ENCODE assay signal across 35 cellular contexts in the genomic region with DNA sequence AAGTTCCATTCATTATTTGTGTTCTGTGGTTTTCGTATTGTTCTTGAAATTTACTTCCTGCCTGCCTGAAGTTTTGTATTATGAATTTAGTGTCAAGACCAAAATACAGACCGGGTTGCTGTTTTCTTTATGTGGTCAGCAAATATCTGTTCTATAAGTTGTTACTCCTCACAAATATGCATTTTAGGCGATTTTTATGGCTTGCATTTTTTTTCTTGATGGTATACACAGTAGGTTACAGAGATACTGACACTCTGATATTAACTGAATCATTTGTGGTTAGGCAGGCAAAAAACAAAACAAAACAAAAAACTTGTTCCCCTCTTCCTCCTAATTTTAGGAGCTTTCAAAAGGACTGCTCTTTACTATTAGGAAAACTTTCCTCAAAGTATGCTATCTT. TPM values are rescaled to one million over a fixed set of nuclear protein-coding genes. Genes with fewer than 3 reads are reported as not detected.
A peak's percentile ranks its signal among the peaks of the same experiment; 100 is the strongest.
DNase-seq lines count a peak whose midpoint lies in the region; ATAC-seq and TF ChIP-seq lines count a peak whose summit lies in the region.
"Had no signal": no experiment of that assay in that cellular context is flagged by ENCODE, and none has a peak within 500 bp of the region (broad histone marks: within the 10 kb centered on the region; RNA-seq: fewer than 3 reads in every experiment).

No MANE protein-coding gene starts in this region.

- H3K4me3 ChIP-seq in ACC112 (ENCODE audit: low read depth, low read length) (0 out of 2 replicates have a peak overlapping the region, but pooled peaks have one; percentile 11), IMR-90 (ENCODE audit: insufficient read depth, low read depth, low read length) (no peak overlapping the region), neuronal stem cell (ENCODE audit: low read length in 2 of 2) (no peak overlapping the region)
- H3K4me3 ChIP-seq: gastrocnemius medialis, GM23248, lower lobe of right lung, mucosa of descending colon, ovary, skin epidermis, upper lobe of left lung had no signal

- H2BK120ac ChIP-seq in IMR-90 (ENCODE audit: low read depth, low read length): no peak overlapping the region
- no peak overlapping the region for H2BK120ac ChIP-seq in neuronal stem cell (ENCODE audit: low read depth, low read length)

- H2AK5ac ChIP-seq in IMR-90 (ENCODE audit: low read depth, low read length): no peak overlapping the region
- H2AK5ac ChIP-seq in neuronal stem cell (ENCODE audit: low read depth, low read length): no peak overlapping the region

- ATAC-seq in IMR-90 (ENCODE audit: low read depth) (no peak), GM21825 (IDR thresholded peaks at IDR 0.05; ENCODE audit: unreplicated experiment) (no peak), T-helper 17 cell (no peak)
- ATAC-seq: activated naive CD4-positive, alpha-beta T cell treated with anti-CD3 and anti-CD28 coated beads, Interleukin-2, amount 50 U/mL, for 72 hours; gastrocnemius medialis; lower lobe of right lung; Panc1; stimulated activated naive B cell treated with anti-CD40 and anti-IgM and Interleukin-4, amounts not matched to agents 10 μg/mL and 1 μg/mL and 100 μg/mL, for 72 hours had no signal

- WGBS in IMR-90 (ENCODE audit: extremely low coverage in 2 of 2, insufficient read length in 1 of 2), 2 experiments: no CpG with 5 or more reads among the region's 3 CpGs
- WGBS in neuronal stem cell (ENCODE audit: extremely low coverage in 2 of 2, insufficient read length in 2 of 2, insufficient replicate concordance in 1 of 2), 2 donors: no CpG with 5 or more reads among the region's 3 CpGs

- no peak overlapping the region for H3K23ac ChIP-seq in IMR-90 (ENCODE audit: low read depth, low read length)
- no peak overlapping the region for H3K23ac ChIP-seq in neuronal stem cell (ENCODE audit: low read depth, low read length, poor library complexity)

- DNase-seq in IMR-90 (no peak), chondrocyte (ENCODE audit: low spot score) (no peak), neuronal stem cell (ENCODE audit: low spot score) (no peak), DMS79 treated with DMSO at 0.1 percent for 48 hours (lab: John Stamatoyannopoulos, UW) (no peak), T-helper 17 cell (no peak)
- no peak for DNase-seq in activated CD4-positive, CD25-positive, alpha-beta regulatory T cell treated with anti-CD3 and anti-CD28 coated beads, Interleukin-2, amount 50 U/mL, for 72 hours
- DNase-seq: activated CD4-positive, alpha-beta T cell treated with anti-CD3 and anti-CD28 coated beads, Interleukin-2, amount 10 ng/mL, durations not matched to agents 24 days and 14 days; activated CD8-positive, alpha-beta memory T cell treated with anti-CD3 and anti-CD28 coated beads for 24 hours; AML-193; amygdala; cerebellar nuclear complex; DMS153; gastrocnemius medialis; GDM1; GM23248; lower lobe of right lung; natural killer cell; NCI-H1436 treated with DMSO at 0.1 percent for 48 hours; NCI-H2081 treated with DMSO at 0.1 percent for 48 hours; NCI-H226; NCI-H526 treated with DMSO at 0.1 percent for 48 hours; ovary; SHP77 treated with DMSO at 0.1 percent for 48 hours; stimulated activated naive B cell treated with anti-CD40 and anti-IgM and Interleukin-4, amounts not matched to agents 10 μg/mL and 1 μg/mL and 100 μg/mL, for 72 hours; substantia nigra; T1000; upper lobe of left lung had no signal

- H3K18ac ChIP-seq in IMR-90 (ENCODE audit: low read depth, low read length): no peak overlapping the region
- no peak overlapping the region for H3K18ac ChIP-seq in neuronal stem cell (ENCODE audit: low read length)

- H3K79me1 ChIP-seq in IMR-90 (ENCODE audit: low read depth in 1 of 2, low read length in 2 of 2): no peaks in the 10 kb centered on the region; a peak in 2 of 4 replicates
- no peaks in the 10 kb centered on the region for H3K79me1 ChIP-seq in neuronal stem cell (ENCODE audit: low read depth, low read length)

- H3K36me3 Mint-ChIP-seq in chondrocyte (ENCODE audit: low read depth): peaks cover 2% of the 10 kb centered on the region
- H3K36me3 Mint-ChIP-seq in T-helper 17 cell (ENCODE audit: low read depth): peaks cover 2% of the 10 kb centered on the region
- H3K36me3 Mint-ChIP-seq: activated naive CD4-positive, alpha-beta T cell treated with anti-CD3 and anti-CD28 coated beads, Interleukin-2, amount 50 U/mL, for 72 hours; natural killer cell had no signal

- no peaks in the 10 kb centered on the region for H3K36me3 ChIP-seq in ACC112 (ENCODE audit: insufficient read depth, low read length)
- H3K36me3 ChIP-seq in IMR-90 (ENCODE audit: control insufficient read depth, insufficient read depth, low read length): no peaks in the 10 kb centered on the region
- no peaks in the 10 kb centered on the region for H3K36me3 ChIP-seq in neuronal stem cell (replicated peaks in 1 of 2; ENCODE audit: control insufficient read depth in 2 of 2, insufficient read depth in 2 of 2, low read length in 2 of 2)
- H3K36me3 ChIP-seq: brain microvascular endothelial cell, gastrocnemius medialis, lower lobe of right lung, ovary, upper lobe of left lung had no signal

- no peaks in the 10 kb centered on the region for H3K27me3 ChIP-seq in ACC112 (ENCODE audit: insufficient read depth, low read length)
- H3K27me3 ChIP-seq in IMR-90 (ENCODE audit: control insufficient read depth, insufficient read depth, low read length): no peaks in the 10 kb centered on the region
- no peaks in the 10 kb centered on the region for H3K27me3 ChIP-seq in neuronal stem cell (ENCODE audit: control insufficient read depth in 3 of 3, insufficient read depth in 3 of 3, low read depth in 1 of 3, low read length in 3 of 3)
- H3K27me3 ChIP-seq: brain microvascular endothelial cell, gastrocnemius medialis, ovary, upper lobe of left lung had no signal

- H4K20me1 ChIP-seq in IMR-90 (ENCODE audit: insufficient read depth, low read length): no peaks in the 10 kb centered on the region

- in situ Hi-C loops in IMR-90 (cut with MboI; ENCODE audit: low sequenced_read_pairs): no loop called here

- H3K14ac ChIP-seq in IMR-90 (replicated peaks; ENCODE audit: low read depth, low read length): no peak overlapping the region
- no peak overlapping the region for H3K14ac ChIP-seq in neuronal stem cell (ENCODE audit: low read length)

- no peak overlapping the region for H3K4me3 Mint-ChIP-seq in chondrocyte (ENCODE audit: unreplicated experiment)
- no peak overlapping the region for H3K4me3 Mint-ChIP-seq in T-helper 17 cell
- H3K4me3 Mint-ChIP-seq: activated CD4-positive, alpha-beta T cell treated with anti-CD3 and anti-CD28 coated beads, Interleukin-2, amount 10 ng/mL, durations not matched to agents 24 days and 14 days; natural killer cell; stimulated activated naive B cell treated with anti-CD40 and anti-IgM and Interleukin-4, amounts not matched to agents 10 μg/mL and 1 μg/mL and 100 μg/mL, for 72 hours had no signal

- CTCF ChIA-PET in IMR-90 (lab: Yijun Ruan, JAX): no interaction called here

- peaks cover 6% of the 10 kb centered on the region for H3K9me3 Mint-ChIP-seq in chondrocyte (ENCODE audit: low read depth)
- H3K9me3 Mint-ChIP-seq: activated CD4-positive, alpha-beta T cell treated with anti-CD3 and anti-CD28 coated beads, Interleukin-2, amount 10 ng/mL, durations not matched to agents 24 days and 14 days; activated naive CD4-positive, alpha-beta T cell treated with anti-CD3 and anti-CD28 coated beads, Interleukin-2, amount 50 U/mL, for 72 hours; natural killer cell had no signal

- no peaks in the 10 kb centered on the region for H3K9me3 ChIP-seq in IMR-90 (ENCODE audit: control insufficient read depth, insufficient read depth, low read length)
- H3K9me3 ChIP-seq in neuronal stem cell (replicated peaks in 1 of 2; ENCODE audit: control insufficient read depth in 2 of 2, insufficient read depth in 1 of 2, low read depth in 1 of 2, low read length in 2 of 2): no peaks in the 10 kb centered on the region
- no peaks in the 10 kb centered on the region for H3K9me3 ChIP-seq in T-helper 17 cell (ENCODE audit: control insufficient read depth, low read length, poor library complexity, severe bottlenecking)
- H3K9me3 ChIP-seq: gastrocnemius medialis, lower lobe of right lung, mucosa of descending colon, ovary, upper lobe of left lung had no signal

- TF ChIP-seq POLR2A in IMR-90 (IDR thresholded peaks at IDR 0.05; ENCODE audit: low read depth, low read length): no peak

- POLR2A ChIA-PET in IMR-90 (lab: Charles Lee; ENCODE audit: unreplicated experiment): no interaction called here

- no peak overlapping the region for H2BK12ac ChIP-seq in neuronal stem cell (ENCODE audit: low read length)

- no peak overlapping the region for H2AFZ ChIP-seq in ACC112 (ENCODE audit: low read length, unreplicated experiment)
- no peak overlapping the region for H2AFZ ChIP-seq in IMR-90 (replicated peaks; ENCODE audit: low read length, poor library complexity)
- peak overlapping the region; percentile 15 for H2AFZ ChIP-seq in neuronal stem cell (ENCODE audit: low read length)
- H2AFZ ChIP-seq: GM23248 had no signal

- no TSS peak for BruUV-seq in IMR-90 (replicated peaks; lab: Mats Ljungman, UMichigan)

- H3K79me2 ChIP-seq in ACC112 (ENCODE audit: control insufficient read depth, insufficient read depth, low read length, unreplicated experiment): no peaks in the 10 kb centered on the region

- H3K27ac Mint-ChIP-seq in chondrocyte (ENCODE audit: unreplicated experiment) (peak overlapping the region; percentile 42), T-helper 17 cell (no peak overlapping the region)
- H3K27ac Mint-ChIP-seq: activated CD4-positive, alpha-beta T cell treated with anti-CD3 and anti-CD28 coated beads, Interleukin-2, amount 10 ng/mL, durations not matched to agents 24 days and 14 days; activated naive CD4-positive, alpha-beta T cell treated with anti-CD3 and anti-CD28 coated beads, Interleukin-2, amount 50 U/mL, for 72 hours; stimulated activated naive B cell treated with anti-CD40 and anti-IgM and Interleukin-4, amounts not matched to agents 10 μg/mL and 1 μg/mL and 100 μg/mL, for 72 hours had no signal

- dilution Hi-C loops in IMR-90 (cut with HindIII; ENCODE audit: low sequenced_read_pairs, unreplicated experiment): no loop called here

- H3K4me1 ChIP-seq in ACC112 (ENCODE audit: control insufficient read depth, insufficient read depth, low read length, unreplicated experiment): peaks cover 8% of the 10 kb centered on the region
- H3K4me1 ChIP-seq in IMR-90 (ENCODE audit: control insufficient read depth, insufficient read depth, low read length): peaks cover 4% of the 10 kb centered on the region; the same call in 1 of the 2 replicates
- H3K4me1 ChIP-seq in neuronal stem cell (ENCODE audit: control insufficient read depth in 2 of 2, insufficient read depth in 1 of 2, low read depth in 1 of 2, low read length in 2 of 2): peaks cover 0 to 4% of the 10 kb centered on the region in 2 donors

- peak overlapping the region; percentile 69; the same call in 1 of the 2 replicates for H3K4me2 ChIP-seq in IMR-90 (ENCODE audit: low read depth, low read length)
- no peak overlapping the region for H3K4me2 ChIP-seq in neuronal stem cell (ENCODE audit: insufficient read depth, low read length, poor library complexity, severe bottlenecking)

- TF ChIP-seq CTCF in IMR-90 (conservative IDR thresholded peaks at IDR 0.05; ENCODE audit: low read depth, low read length) (no peak), chondrocyte (IDR thresholded peaks at IDR 0.05) (no peak)

- H3K4me1 Mint-ChIP-seq in chondrocyte (ENCODE audit: low read depth) (peaks cover 11% of the 10 kb centered on the region), T-helper 17 cell (peaks cover 17% of the 10 kb centered on the region)
- H3K4me1 Mint-ChIP-seq: activated CD4-positive, alpha-beta T cell treated with anti-CD3 and anti-CD28 coated beads, Interleukin-2, amount 10 ng/mL, durations not matched to agents 24 days and 14 days had no signal

- H3K4ac ChIP-seq in IMR-90 (ENCODE audit: low read depth, low read length) (no peak overlapping the region), neuronal stem cell (ENCODE audit: low read length) (no peak overlapping the region)

- H3K9ac ChIP-seq in IMR-90 (ENCODE audit: low read depth, low read length) (no peak overlapping the region), neuronal stem cell (ENCODE audit: low read depth, low read length, poor library complexity) (no peak overlapping the region)
- H3K9ac ChIP-seq: GM23248 had no signal

- H3K27ac ChIP-seq in ACC112 (ENCODE audit: low read depth, low read length) (no peak overlapping the region), IMR-90 (ENCODE audit: insufficient read depth, low read length) (no peak overlapping the region), neuronal stem cell (replicated peaks; ENCODE audit: low read length) (no peak overlapping the region)
- H3K27ac ChIP-seq: brain microvascular endothelial cell, gastrocnemius medialis, GM23248, lower lobe of right lung, ovary, skin epidermis, VCaP had no signal

- H2BK15ac ChIP-seq in IMR-90 (ENCODE audit: low read depth, low read length) (no peak overlapping the region), neuronal stem cell (ENCODE audit: low read length) (no peak overlapping the region)

- H3K9me1 ChIP-seq in IMR-90 (ENCODE audit: insufficient read depth, low read length): no peaks in the 10 kb centered on the region

- H2BK5ac ChIP-seq in IMR-90 (ENCODE audit: low read depth, low read length, poor library complexity, severe bottlenecking): no peak overlapping the region
- H2BK5ac ChIP-seq in neuronal stem cell (ENCODE audit: low read length): no peak overlapping the region

- no peak overlapping the region for H4K5ac ChIP-seq in IMR-90 (ENCODE audit: low read depth, low read length)

- no peak for TF ChIP-seq RAD21 in IMR-90 (IDR thresholded peaks at IDR 0.05; ENCODE audit: low read length)

- H4K91ac ChIP-seq in IMR-90 (ENCODE audit: insufficient read depth, low read depth, low read length) (no peak overlapping the region), neuronal stem cell (ENCODE audit: low read depth, low read length, poor library complexity) (no peak overlapping the region)

- no peak overlapping the region for H3K56ac ChIP-seq in IMR-90 (ENCODE audit: extremely low read depth, insufficient read depth, low read length)

- intact Hi-C loops in IMR-90 (cut with micrococcal nuclease): no loop called here

- H2AK9ac ChIP-seq in IMR-90 (replicated peaks; ENCODE audit: low read depth, low read length, poor library complexity): no peak overlapping the region

- no peak overlapping the region for H2BK20ac ChIP-seq in IMR-90 (ENCODE audit: low read depth, low read length)

- no peaks in the 10 kb centered on the region for H3K27me3 Mint-ChIP-seq in chondrocyte (ENCODE audit: low read depth)
- H3K27me3 Mint-ChIP-seq in T-helper 17 cell: no peaks in the 10 kb centered on the region
- H3K27me3 Mint-ChIP-seq: stimulated activated naive B cell treated with anti-CD40 and anti-IgM and Interleukin-4, amounts not matched to agents 10 μg/mL and 1 μg/mL and 100 μg/mL, for 72 hours had no signal

- no peak overlapping the region for H4K8ac ChIP-seq in IMR-90 (ENCODE audit: low read depth in 2 of 2, low read length in 2 of 2)
- H4K8ac ChIP-seq in neuronal stem cell (ENCODE audit: low read depth, low read length): no peak overlapping the region

RNA-seq across cellular contexts. Expression of a gene that starts 52.6 kb away (rescaled TPM):
- total RNA-seq in IMR-90 (2012; rRNA removed): 13.9 and 27.1 TPM in 2 replicates
- 4.8 and 6.3 TPM in 2 replicates for polyA plus RNA-seq in IMR-90 (2012; rRNA removed)
- 3.1 and 3.9 TPM in 2 replicates for polyA plus RNA-seq in IMR-90 (2012; cell fraction: cytosol; rRNA removed)
- 4.9 and 7.7 TPM in 2 replicates for polyA plus RNA-seq in IMR-90 (2012; cell fraction: nucleus; rRNA removed; ENCODE audit: low replicate concordance)
- 22.6 to 31.1 TPM (median 26.4 TPM) in 3 replicates for total RNA-seq in chondrocyte
- polyA plus RNA-seq in neuronal stem cell (2013, experiment 1 of 2): 10.3 TPM
- 9.3 TPM for polyA plus RNA-seq in neuronal stem cell (2013, experiment 2 of 2)
- total RNA-seq in T-helper 17 cell: 10 to 100 TPM; 39.0 to 50.0 TPM
